8 cellular contexts compared by ENCODE assay signal in the genomic region with DNA sequence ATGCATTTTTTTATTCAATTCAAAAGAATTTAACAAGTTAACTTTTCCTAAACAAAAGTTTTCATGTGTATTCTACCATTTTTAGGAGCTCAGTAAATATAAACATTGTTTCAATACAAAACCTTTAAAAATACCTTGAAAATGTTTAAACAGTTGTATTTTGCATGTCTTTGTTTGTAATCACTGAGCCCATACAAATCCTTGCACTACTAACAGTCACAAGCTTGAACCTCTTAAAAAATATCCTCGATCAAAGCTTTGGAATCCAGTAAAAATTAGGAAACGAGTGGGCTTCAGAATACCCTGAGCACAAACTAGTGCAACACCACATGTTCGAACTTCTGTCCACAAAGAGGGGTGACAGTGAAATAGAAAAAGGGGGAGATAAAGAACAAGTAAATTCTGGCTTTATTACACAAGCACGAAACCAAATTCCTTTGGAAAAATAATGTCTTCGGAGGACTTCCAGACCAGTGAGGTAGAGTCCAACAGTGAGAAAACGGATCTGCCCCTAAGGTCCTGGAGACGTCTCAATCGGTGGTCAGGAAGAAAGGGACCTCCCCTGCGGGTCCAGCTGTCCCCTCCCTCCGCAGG. TPM values are rescaled to one million over a fixed set of nuclear protein-coding genes. Genes with fewer than 3 reads are reported as not detected.
DNase-seq lines count a peak whose midpoint lies in the region; ATAC-seq and TF ChIP-seq lines count a peak whose summit lies in the region.

No MANE protein-coding gene starts in this region.

- POLR2A ChIA-PET in Caco-2 (lab: Charles Lee) = no interaction called here

- H3K27me3 Mint-ChIP-seq in Caco-2 (ENCODE audit: insufficient read depth, unreplicated experiment) (peaks cover 3% of the 10 kb centered on the region), endodermal cell (ENCODE audit: insufficient read depth) (peaks cover 3% of the 10 kb centered on the region)

- 0 to 16% methylated on average over 2 to 10 of the region's 10 CpGs for WGBS in endodermal cell (ENCODE audit: insufficient coverage in 1 of 2, insufficient read length in 1 of 2), 2 experiments

- no peaks in the 10 kb centered on the region for H3K79me2 ChIP-seq in OCI-LY1 (ENCODE audit: insufficient read depth, low read length)

- H3K9me3 ChIP-seq in Caco-2 (no peaks in the 10 kb centered on the region), OCI-LY1 (ENCODE audit: low read length) (no peaks in the 10 kb centered on the region), endodermal cell (ENCODE audit: control insufficient read depth, low read length) (no peaks in the 10 kb centered on the region)

- H3F3A ChIP-seq in OCI-LY1 (ENCODE audit: insufficient read depth, low read length) = no peaks in the 10 kb centered on the region

- H3K4me1 ChIP-seq in Caco-2 (peaks cover 14% of the 10 kb centered on the region), OCI-LY1 (ENCODE audit: insufficient read depth, low read length, severe bottlenecking) (peaks cover 11% of the 10 kb centered on the region), endodermal cell (ENCODE audit: control insufficient read depth, insufficient read depth, low read length) (no peaks in the 10 kb centered on the region)

- H3K36me3 ChIP-seq in Caco-2 (ENCODE audit: control insufficient read depth, insufficient read depth, low read length) (no peaks in the 10 kb centered on the region), OCI-LY1 (ENCODE audit: insufficient read depth, low read length) (no peaks in the 10 kb centered on the region), endodermal cell (ENCODE audit: control insufficient read depth, insufficient read depth, low read length) (no peaks in the 10 kb centered on the region)

- peak; percentile 2 for ATAC-seq in omental fat pad (ENCODE audit: low FRiP score)
- ATAC-seq in HG03354 (IDR thresholded peaks at IDR 0.05; ENCODE audit: poor library complexity, severe bottlenecking, unreplicated experiment) = no peak

- H3K9me3 Mint-ChIP-seq in Caco-2 (ENCODE audit: unreplicated experiment) = no peaks in the 10 kb centered on the region
- no peaks in the 10 kb centered on the region for H3K9me3 Mint-ChIP-seq in endodermal cell

- H3K4me3 ChIP-seq in Caco-2 (ENCODE audit: low read depth, low read length) (peak overlapping the region; percentile 90), OCI-LY1 (ENCODE audit: low read depth, low read length, poor library complexity, severe bottlenecking) (peak overlapping the region; percentile 67), endodermal cell (ENCODE audit: low read length) (peak overlapping the region; percentile 96)

- H2AFZ ChIP-seq in OCI-LY1 (ENCODE audit: low read length) = no peak overlapping the region

- TF ChIP-seq CTCF in Caco-2 (IDR thresholded peaks at IDR 0.05; ENCODE audit: insufficient read depth in 1 of 2, low read depth in 1 of 2, low read length in 1 of 2, severe bottlenecking in 1 of 2, unreplicated experiment in 1 of 2) (no peak), OCI-LY1 (IDR thresholded peaks at IDR 0.05; ENCODE audit: low read length) (no peak), endodermal cell (conservative IDR thresholded peaks at IDR 0.05) (no peak), omental fat pad (IDR thresholded peaks at IDR 0.05) (no peak)

- BruUV-seq in Caco-2 (replicated peaks; lab: Mats Ljungman, UMichigan) = TSS peak; percentile 69

- H3K4me2 ChIP-seq in OCI-LY1 (ENCODE audit: low read length) = peak overlapping the region; percentile 69

- peak overlapping the region; percentile 52 for H3K9ac ChIP-seq in OCI-LY1 (ENCODE audit: low read length)
- peak overlapping the region; percentile 81 for H3K9ac ChIP-seq in endodermal cell (ENCODE audit: extremely low read depth, low read length, poor library complexity, severe bottlenecking)

- CTCF ChIA-PET in Caco-2 (lab: Charles Lee) = interaction anchor here (0.6 to 2.1 kb wide), 3 partner anchors 117 to 1463 kb away, joined by 3 to 16 read pairs (median 4); no protein-coding TSS in a partner anchor

- no peaks in the 10 kb centered on the region for H4K20me1 ChIP-seq in OCI-LY1 (ENCODE audit: insufficient read depth, low read length)

- H3K36me3 Mint-ChIP-seq in Caco-2 (ENCODE audit: insufficient read depth, unreplicated experiment) (no peaks in the 10 kb centered on the region), endodermal cell (ENCODE audit: low read depth) (no peaks in the 10 kb centered on the region)

- H3K4me1 Mint-ChIP-seq in Caco-2 (ENCODE audit: low read depth, unreplicated experiment) (no peaks in the 10 kb centered on the region), endodermal cell (peaks cover 5% of the 10 kb centered on the region)

- intact Hi-C loops in Caco-2 (cut with micrococcal nuclease; ENCODE audit: unreplicated experiment) = no loop called here

- no peak overlapping the region for H3K27ac ChIP-seq in OCI-LY1 (ENCODE audit: low read depth, low read length, poor library complexity, severe bottlenecking)
- H3K27ac ChIP-seq in endodermal cell (ENCODE audit: low read depth, low read length) = no peak overlapping the region

- no peak overlapping the region for H3K27ac Mint-ChIP-seq in Caco-2 (ENCODE audit: unreplicated experiment)
- peak overlapping the region; percentile 27 for H3K27ac Mint-ChIP-seq in endodermal cell

- DNase-seq in Caco-2 (no peak), endodermal cell (no peak), omental fat pad (ENCODE audit: low spot score) (no peak), NK-92 (lab: John Stamatoyannopoulos, UW; ENCODE audit: unreplicated experiment) (no peak), dedifferentiated amniotic fluid mesenchymal stem cell (ENCODE audit: extremely low spot score) (no peak), RPMI8226 (no peak)

- H3K27me3 ChIP-seq in Caco-2 (replicated peaks; ENCODE audit: control insufficient read depth, insufficient read depth, low read length) (no peaks in the 10 kb centered on the region), OCI-LY1 (ENCODE audit: insufficient read depth, low read length) (0 out of 2 replicates have a peak, but pooled peaks cover 3% of the 10 kb centered on the region), endodermal cell (ENCODE audit: control insufficient read depth, insufficient read depth, low read length, poor library complexity, severe bottlenecking) (no peaks in the 10 kb centered on the region)

- H3K9me2 ChIP-seq in OCI-LY1 (ENCODE audit: low read depth, low read length) = no peaks in the 10 kb centered on the region

- H3K4me3 Mint-ChIP-seq in Caco-2 (ENCODE audit: unreplicated experiment) (peak overlapping the region; percentile 73), endodermal cell (peak overlapping the region; percentile 75)

RNA-seq across cellular contexts. Expression of gene CCDC71L, which starts 1.5 kb away (rescaled TPM):
- 4.2 and 4.9 TPM in 2 replicates for total RNA-seq in Caco-2 (2022)
- total RNA-seq in endodermal cell = 10 to 100 TPM; 26.1 to 26.8 TPM
- polyA plus RNA-seq in endodermal cell (2013, experiment 1 of 2) = 19.9 TPM
- 16.4 TPM for polyA plus RNA-seq in endodermal cell (2013, experiment 2 of 2)
- 100 to 1,000 TPM in 2 of 4 donors, 10 to 100 TPM in 2; 43.5 to 318 (median 153) TPM for total RNA-seq in omental fat pad
